Comparison of ENCODE assay signal across 16 cellular contexts in genomic region chr17:67489273-67489672, GRCh38.
DNase-seq lines count a peak whose midpoint lies in the region; ATAC-seq and TF ChIP-seq lines count a peak whose summit lies in the region.
"Had no signal": no experiment of that assay in that cellular context is flagged by ENCODE, and none has a peak within 500 bp of the region (broad histone marks: within the 10 kb centered on the region; RNA-seq: fewer than 3 reads in every experiment).

No MANE protein-coding gene starts in this region.

- H3K9me3 ChIP-seq in muscle layer of colon (ENCODE audit: low read length), result no peaks in the 10 kb centered on the region

- ATAC-seq in activated T-cell treated with anti-CD3 and anti-CD28 coated beads, Interleukin-2, amount 50 U/mL, for 72 hours (replicated peaks in 1 of 2), result peak; percentile 89
- ATAC-seq: activated CD4-positive, CD25-positive, alpha-beta regulatory T cell treated with anti-CD3 and anti-CD28 coated beads, Interleukin-2, amount 50 U/mL, for 24 hours had no signal

- H3K4me3 ChIP-seq in muscle layer of colon (ENCODE audit: low read depth in 1 of 2, low read length in 2 of 2), result no peak overlapping the region
- H3K4me3 ChIP-seq: smooth muscle cell had no signal

- CTCF ChIA-PET in activated naive CD4-positive, alpha-beta T cell treated with anti-CD3 and anti-CD28 coated beads, Interleukin-2, amount 10 ng/mL, durations not matched to agents 7 days and 5 days (lab: Charles Lee), result no interaction called here

- no peak overlapping the region for H3K4me3 Mint-ChIP-seq in activated naive CD4-positive, alpha-beta T cell treated with anti-CD3 and anti-CD28 coated beads, Interleukin-2, amount 50 U/mL, for 24 hours
- no peak overlapping the region for H3K4me3 Mint-ChIP-seq in activated naive CD4-positive, alpha-beta T cell treated with anti-CD3 and anti-CD28 coated beads, Interleukin-2, amount 10 ng/mL, durations not matched to agents 7 days and 5 days
- H3K4me3 Mint-ChIP-seq in activated T-cell treated with anti-CD3 and anti-CD28 coated beads, Interleukin-2, amount 50 U/mL, for 72 hours, result peak overlapping the region; percentile 26 to 51
- H3K4me3 Mint-ChIP-seq in progenitor cell of endocrine pancreas (ENCODE audit: low read depth), result no peak overlapping the region
- H3K4me3 Mint-ChIP-seq: activated T-helper 1 cell treated with anti-CD3 and anti-CD28 coated beads, Interleukin-12 subunit alpha, Interleukin-12 subunit beta, Interleukin-2, Interleukin-4 antibody, amounts not matched to agents 30 ng/mL and 10 ng/mL and 1 ng/mL, durations not matched to agents 14 hours and 24 hours and 36 hours had no signal

- peaks cover 34% of the 10 kb centered on the region for H3K4me1 ChIP-seq in muscle layer of colon (ENCODE audit: insufficient read depth, low read length)

- no peaks in the 10 kb centered on the region for H3K36me3 ChIP-seq in muscle layer of colon (ENCODE audit: insufficient read depth, low read length)

- DNase-seq in activated naive CD4-positive, alpha-beta T cell treated with anti-CD3 and anti-CD28 coated beads, Interleukin-2, amount 10 ng/mL, durations not matched to agents 7 days and 5 days, result no peak
- peak; percentile 38 to 52 for DNase-seq in activated T-cell treated with anti-CD3 and anti-CD28 coated beads, Interleukin-2, amount 50 U/mL, for 72 hours
- DNase-seq in progenitor cell of endocrine pancreas (ENCODE audit: low spot score, unreplicated experiment), result no peak
- DNase-seq in hepatic stellate cell (ENCODE audit: low spot score), result no peak
- no peak for DNase-seq in NAMALWA (ENCODE audit: low spot score)
- DNase-seq in ecto neural progenitor cell (ENCODE audit: low spot score), result no peak
- DNase-seq: anterior cingulate cortex, COR-L47, NCI-H1436 treated with DMSO at 0.1 percent for 48 hours, NCI-H2227 treated with DMSO at 0.1 percent for 48 hours, SHP77 treated with DMSO at 0.1 percent for 48 hours had no signal

- peak overlapping the region; percentile 12 for H3K27ac ChIP-seq in muscle layer of colon (ENCODE audit: low read depth, low read length)

- H3K27me3 ChIP-seq in muscle layer of colon (ENCODE audit: control insufficient read depth in 1 of 2, insufficient read depth in 2 of 2, low read length in 2 of 2), result no peaks in the 10 kb centered on the region

- peaks cover 91% of the 10 kb centered on the region for H3K4me1 Mint-ChIP-seq in activated naive CD4-positive, alpha-beta T cell treated with anti-CD3 and anti-CD28 coated beads, Interleukin-2, amount 50 U/mL, for 24 hours
- H3K4me1 Mint-ChIP-seq in activated naive CD4-positive, alpha-beta T cell treated with anti-CD3 and anti-CD28 coated beads, Interleukin-2, amount 10 ng/mL, durations not matched to agents 7 days and 5 days, result peaks cover 23% of the 10 kb centered on the region
- peaks cover 88% of the 10 kb centered on the region for H3K4me1 Mint-ChIP-seq in activated T-cell treated with anti-CD3 and anti-CD28 coated beads, Interleukin-2, amount 50 U/mL, for 72 hours (ENCODE audit: low read depth)
- peaks cover 15% of the 10 kb centered on the region for H3K4me1 Mint-ChIP-seq in progenitor cell of endocrine pancreas (ENCODE audit: low read depth)

- no peaks in the 10 kb centered on the region for H3K9me3 Mint-ChIP-seq in activated naive CD4-positive, alpha-beta T cell treated with anti-CD3 and anti-CD28 coated beads, Interleukin-2, amount 50 U/mL, for 24 hours
- H3K9me3 Mint-ChIP-seq in activated naive CD4-positive, alpha-beta T cell treated with anti-CD3 and anti-CD28 coated beads, Interleukin-2, amount 10 ng/mL, durations not matched to agents 7 days and 5 days, result no peaks in the 10 kb centered on the region
- H3K9me3 Mint-ChIP-seq in activated T-cell treated with anti-CD3 and anti-CD28 coated beads, Interleukin-2, amount 50 U/mL, for 72 hours, result no peaks in the 10 kb centered on the region
- no peaks in the 10 kb centered on the region for H3K9me3 Mint-ChIP-seq in progenitor cell of endocrine pancreas (ENCODE audit: low read depth)
- H3K9me3 Mint-ChIP-seq: activated T-helper 1 cell treated with anti-CD3 and anti-CD28 coated beads, Interleukin-12 subunit alpha, Interleukin-12 subunit beta, Interleukin-2, Interleukin-4 antibody, amounts not matched to agents 30 ng/mL and 10 ng/mL and 1 ng/mL, durations not matched to agents 14 hours and 24 hours and 36 hours had no signal

- H3K27me3 Mint-ChIP-seq in activated naive CD4-positive, alpha-beta T cell treated with anti-CD3 and anti-CD28 coated beads, Interleukin-2, amount 50 U/mL, for 24 hours, result no peaks in the 10 kb centered on the region
- H3K27me3 Mint-ChIP-seq in activated naive CD4-positive, alpha-beta T cell treated with anti-CD3 and anti-CD28 coated beads, Interleukin-2, amount 10 ng/mL, durations not matched to agents 7 days and 5 days, result no peaks in the 10 kb centered on the region
- no peaks in the 10 kb centered on the region for H3K27me3 Mint-ChIP-seq in activated T-cell treated with anti-CD3 and anti-CD28 coated beads, Interleukin-2, amount 50 U/mL, for 72 hours (ENCODE audit: low read depth)
- H3K27me3 Mint-ChIP-seq in progenitor cell of endocrine pancreas, result no peaks in the 10 kb centered on the region

- no peak for TF ChIP-seq CTCF in progenitor cell of endocrine pancreas (IDR thresholded peaks at IDR 0.05; ENCODE audit: unreplicated experiment)

- no peak overlapping the region for H3K9ac ChIP-seq in muscle layer of colon (ENCODE audit: low read length)

- peaks cover 4% of the 10 kb centered on the region for H3K36me3 Mint-ChIP-seq in activated naive CD4-positive, alpha-beta T cell treated with anti-CD3 and anti-CD28 coated beads, Interleukin-2, amount 50 U/mL, for 24 hours
- H3K36me3 Mint-ChIP-seq in activated naive CD4-positive, alpha-beta T cell treated with anti-CD3 and anti-CD28 coated beads, Interleukin-2, amount 10 ng/mL, durations not matched to agents 7 days and 5 days, result peaks cover 12% of the 10 kb centered on the region
- H3K36me3 Mint-ChIP-seq in activated T-cell treated with anti-CD3 and anti-CD28 coated beads, Interleukin-2, amount 50 U/mL, for 72 hours (ENCODE audit: insufficient read depth in 2 of 2), result peaks cover 2 to 12% of the 10 kb centered on the region in 2 donors
- no peaks in the 10 kb centered on the region for H3K36me3 Mint-ChIP-seq in progenitor cell of endocrine pancreas (ENCODE audit: insufficient read depth)

- H3K27ac Mint-ChIP-seq in activated naive CD4-positive, alpha-beta T cell treated with anti-CD3 and anti-CD28 coated beads, Interleukin-2, amount 50 U/mL, for 24 hours, result peak overlapping the region; percentile 83
- H3K27ac Mint-ChIP-seq in activated naive CD4-positive, alpha-beta T cell treated with anti-CD3 and anti-CD28 coated beads, Interleukin-2, amount 10 ng/mL, durations not matched to agents 7 days and 5 days, result no peak overlapping the region
- H3K27ac Mint-ChIP-seq in activated T-cell treated with anti-CD3 and anti-CD28 coated beads, Interleukin-2, amount 50 U/mL, for 72 hours, result peak overlapping the region; percentile 67
- H3K27ac Mint-ChIP-seq in progenitor cell of endocrine pancreas, result no peak overlapping the region
- H3K27ac Mint-ChIP-seq: activated T-helper 1 cell treated with anti-CD3 and anti-CD28 coated beads, Interleukin-12 subunit alpha, Interleukin-12 subunit beta, Interleukin-2, Interleukin-4 antibody, amounts not matched to agents 30 ng/mL and 10 ng/mL and 1 ng/mL, durations not matched to agents 14 hours and 24 hours and 36 hours had no signal

Comparison
In these comparisons a context has a peak if more than half of its experiments do, and no peak if none do; other contexts are left out.
1. H3K27ac Mint-ChIP-seq: peak in activated naive CD4-positive, alpha-beta T cell treated with anti-CD3 and anti-CD28 coated beads, Interleukin-2, amount 50 U/mL, for 24 hours (single experiment) and activated T-cell treated with anti-CD3 and anti-CD28 coated beads, Interleukin-2, amount 50 U/mL, for 72 hours (single experiment); none in activated naive CD4-positive, alpha-beta T cell treated with anti-CD3 and anti-CD28 coated beads, Interleukin-2, amount 10 ng/mL, durations not matched to agents 7 days and 5 days (single experiment) and progenitor cell of endocrine pancreas (single experiment).
2. H3K4me3 Mint-ChIP-seq: peak in activated T-cell treated with anti-CD3 and anti-CD28 coated beads, Interleukin-2, amount 50 U/mL, for 72 hours (2 of 2); none in activated naive CD4-positive, alpha-beta T cell treated with anti-CD3 and anti-CD28 coated beads, Interleukin-2, amount 50 U/mL, for 24 hours (single experiment), activated naive CD4-positive, alpha-beta T cell treated with anti-CD3 and anti-CD28 coated beads, Interleukin-2, amount 10 ng/mL, durations not matched to agents 7 days and 5 days (single experiment) and progenitor cell of endocrine pancreas (single experiment).
3. DNase-seq: peak in activated T-cell treated with anti-CD3 and anti-CD28 coated beads, Interleukin-2, amount 50 U/mL, for 72 hours (2 of 2); none in activated naive CD4-positive, alpha-beta T cell treated with anti-CD3 and anti-CD28 coated beads, Interleukin-2, amount 10 ng/mL, durations not matched to agents 7 days and 5 days (single experiment), progenitor cell of endocrine pancreas (single experiment), hepatic stellate cell (single experiment), NAMALWA (single experiment) and ecto neural progenitor cell (single experiment).